11 cellular contexts compared by ENCODE assay signal in genomic region chr20:63750807-63751470, GRCh38. TPM values are rescaled to one million over a fixed set of nuclear protein-coding genes. Genes with fewer than 3 reads are reported as not detected.
DNase-seq lines count a peak whose midpoint lies in the region; ATAC-seq and TF ChIP-seq lines count a peak whose summit lies in the region.
"Had no signal": no experiment of that assay in that cellular context is flagged by ENCODE, and none has a peak within 500 bp of the region (broad histone marks: within the 10 kb centered on the region; RNA-seq: fewer than 3 reads in every experiment).

No MANE protein-coding gene starts in this region.

- no peak for TF ChIP-seq CTCF in osteocyte (IDR thresholded peaks at IDR 0.05)

- no peaks in the 10 kb centered on the region for H3K36me3 Mint-ChIP-seq in activated naive CD8-positive, alpha-beta T cell treated with anti-CD3 and anti-CD28 coated beads, Interleukin-2, amount 10 ng/mL, durations not matched to agents 7 days and 5 days
- H3K36me3 Mint-ChIP-seq in osteocyte (ENCODE audit: unreplicated experiment), result peaks cover 2% of the 10 kb centered on the region

- peaks cover 15% of the 10 kb centered on the region for H3K4me1 Mint-ChIP-seq in activated naive CD8-positive, alpha-beta T cell treated with anti-CD3 and anti-CD28 coated beads, Interleukin-2, amount 10 ng/mL, durations not matched to agents 7 days and 5 days
- H3K4me1 Mint-ChIP-seq in osteocyte (ENCODE audit: unreplicated experiment), result no peaks in the 10 kb centered on the region
- H3K4me1 Mint-ChIP-seq: activated B cell treated with CpG ODN at 0.5 μM for 24 hours had no signal

- H3K4me3 Mint-ChIP-seq in activated naive CD8-positive, alpha-beta T cell treated with anti-CD3 and anti-CD28 coated beads, Interleukin-2, amount 10 ng/mL, durations not matched to agents 7 days and 5 days, result peak overlapping the region; percentile 71
- H3K4me3 Mint-ChIP-seq in osteocyte (ENCODE audit: unreplicated experiment), result no peak overlapping the region
- H3K4me3 Mint-ChIP-seq: activated B cell treated with CpG ODN at 0.5 μM for 24 hours had no signal

- peak overlapping the region; percentile 94 for H3K27ac Mint-ChIP-seq in activated naive CD8-positive, alpha-beta T cell treated with anti-CD3 and anti-CD28 coated beads, Interleukin-2, amount 10 ng/mL, durations not matched to agents 7 days and 5 days
- H3K27ac Mint-ChIP-seq in osteocyte (ENCODE audit: unreplicated experiment), result no peak overlapping the region
- H3K27ac Mint-ChIP-seq: activated B cell treated with CpG ODN at 0.5 μM for 24 hours had no signal

- DNase-seq in MV-4-11 (lab: John Stamatoyannopoulos, UW) (peak; percentile 39), hepatic stellate cell (ENCODE audit: low spot score) (no peak), AG08396 (ENCODE audit: low spot score) (no peak), osteocyte (ENCODE audit: extremely low spot score, unreplicated experiment) (no peak)
- DNase-seq in activated CD4-positive, alpha-beta T cell treated with anti-CD3 and anti-CD28 coated beads for 4 hours, result peak; percentile 61 to 72
- peak; percentile 76 for DNase-seq in activated naive CD8-positive, alpha-beta T cell treated with anti-CD3 and anti-CD28 coated beads, Interleukin-2, amount 10 ng/mL, durations not matched to agents 7 days and 5 days
- DNase-seq in stimulated activated CD4-positive, alpha-beta T cell treated with anti-CD3 and anti-CD28 coated beads, Interleukin-4, amount 100 ng/mL, for 24 hours, result peak; percentile 66
- DNase-seq: activated B cell treated with CpG ODN at 0.5 μM for 24 hours, dermis blood vessel endothelial cell, GDM1 had no signal

- no peaks in the 10 kb centered on the region for H3K9me3 Mint-ChIP-seq in activated naive CD8-positive, alpha-beta T cell treated with anti-CD3 and anti-CD28 coated beads, Interleukin-2, amount 10 ng/mL, durations not matched to agents 7 days and 5 days
- H3K9me3 Mint-ChIP-seq in osteocyte (ENCODE audit: unreplicated experiment), result no peaks in the 10 kb centered on the region
- H3K9me3 Mint-ChIP-seq: activated B cell treated with CpG ODN at 0.5 μM for 24 hours had no signal

- peak; percentile 82 for ATAC-seq in activated naive CD8-positive, alpha-beta T cell treated with anti-CD3 and anti-CD28 coated beads, Interleukin-2, amount 10 ng/mL, durations not matched to agents 7 days and 5 days (ENCODE audit: low read depth)
- ATAC-seq in GM19395 (IDR thresholded peaks at IDR 0.05; ENCODE audit: unreplicated experiment), result no peak

- no peaks in the 10 kb centered on the region for H3K27me3 Mint-ChIP-seq in activated naive CD8-positive, alpha-beta T cell treated with anti-CD3 and anti-CD28 coated beads, Interleukin-2, amount 10 ng/mL, durations not matched to agents 7 days and 5 days
- no peaks in the 10 kb centered on the region for H3K27me3 Mint-ChIP-seq in osteocyte (ENCODE audit: unreplicated experiment)
- H3K27me3 Mint-ChIP-seq: activated B cell treated with CpG ODN at 0.5 μM for 24 hours had no signal

- POLR2A ChIA-PET in activated naive CD8-positive, alpha-beta T cell treated with anti-CD3 and anti-CD28 coated beads, Interleukin-2, amount 10 ng/mL, durations not matched to agents 7 days and 5 days (lab: Charles Lee), result interaction anchor here (0.6 to 4.2 kb wide), 6 partner anchors 10 to 1011 kb away, joined by 3 to 31 read pairs (median 9); partner anchors contain the start of genes ARFRP1, LIME1, SLC2A4RG and TPD52L2

RNA-seq across cellular contexts. Expression of gene SLC2A4RG, which starts 11.4 kb away (rescaled TPM):
- 100 to 1,000 TPM; 128 to 134 TPM for total RNA-seq in activated naive CD8-positive, alpha-beta T cell treated with anti-CD3 and anti-CD28 coated beads, Interleukin-2, amount 10 ng/mL, durations not matched to agents 7 days and 5 days
- total RNA-seq in osteocyte, result 74.8 and 80.7 TPM in 2 replicates

RNA-seq across cellular contexts. Expression of gene LIME1, which starts 14.5 kb away (rescaled TPM):
- 100 to 1,000 TPM; 144 to 159 TPM for total RNA-seq in activated naive CD8-positive, alpha-beta T cell treated with anti-CD3 and anti-CD28 coated beads, Interleukin-2, amount 10 ng/mL, durations not matched to agents 7 days and 5 days
- 9.4 and 12.5 TPM in 2 replicates for total RNA-seq in osteocyte

RNA-seq across cellular contexts. Expression of gene ZGPAT, which starts 43.1 kb away (rescaled TPM):
- total RNA-seq in activated naive CD8-positive, alpha-beta T cell treated with anti-CD3 and anti-CD28 coated beads, Interleukin-2, amount 10 ng/mL, durations not matched to agents 7 days and 5 days, result 10 to 100 TPM; 43.0 to 44.5 TPM
- 24.3 and 28.0 TPM in 2 replicates for total RNA-seq in osteocyte

RNA-seq across cellular contexts. Expression of gene ARFRP1, which starts 43.2 kb away (rescaled TPM):
- 10 to 100 TPM; 68.8 to 73.1 TPM for total RNA-seq in activated naive CD8-positive, alpha-beta T cell treated with anti-CD3 and anti-CD28 coated beads, Interleukin-2, amount 10 ng/mL, durations not matched to agents 7 days and 5 days
- total RNA-seq in osteocyte, result 46.1 and 46.7 TPM in 2 replicates

RNA-seq across cellular contexts. Expression of gene TNFRSF6B, which starts 54.5 kb away (rescaled TPM):
- not detected for total RNA-seq in activated naive CD8-positive, alpha-beta T cell treated with anti-CD3 and anti-CD28 coated beads, Interleukin-2, amount 10 ng/mL, durations not matched to agents 7 days and 5 days
- total RNA-seq in osteocyte, result 0.84 and 2.3 TPM in 2 replicates
- total RNA-seq: activated B cell treated with CpG ODN at 0.5 μM for 24 hours had no signal

Comparison
In these comparisons a context has a peak if more than half of its experiments do, and no peak if none do; other contexts are left out.
1. DNase-seq: peak in MV-4-11 (single experiment), activated CD4-positive, alpha-beta T cell treated with anti-CD3 and anti-CD28 coated beads for 4 hours (2 of 2), activated naive CD8-positive, alpha-beta T cell treated with anti-CD3 and anti-CD28 coated beads, Interleukin-2, amount 10 ng/mL, durations not matched to agents 7 days and 5 days (single experiment) and stimulated activated CD4-positive, alpha-beta T cell treated with anti-CD3 and anti-CD28 coated beads, Interleukin-4, amount 100 ng/mL, for 24 hours (single experiment); none in hepatic stellate cell (single experiment), AG08396 (single experiment) and osteocyte (single experiment).
2. RNA of gene LIME1, which starts 14.5 kb away (total RNA-seq): 144 to 159 TPM in activated naive CD8-positive, alpha-beta T cell treated with anti-CD3 and anti-CD28 coated beads, Interleukin-2, amount 10 ng/mL, durations not matched to agents 7 days and 5 days; 9.4 to 12.5 TPM in osteocyte; every median in the first group is over 10 times any median in the second.